Comparison of ENCODE assay signal across 8 cellular contexts in the genomic region with DNA sequence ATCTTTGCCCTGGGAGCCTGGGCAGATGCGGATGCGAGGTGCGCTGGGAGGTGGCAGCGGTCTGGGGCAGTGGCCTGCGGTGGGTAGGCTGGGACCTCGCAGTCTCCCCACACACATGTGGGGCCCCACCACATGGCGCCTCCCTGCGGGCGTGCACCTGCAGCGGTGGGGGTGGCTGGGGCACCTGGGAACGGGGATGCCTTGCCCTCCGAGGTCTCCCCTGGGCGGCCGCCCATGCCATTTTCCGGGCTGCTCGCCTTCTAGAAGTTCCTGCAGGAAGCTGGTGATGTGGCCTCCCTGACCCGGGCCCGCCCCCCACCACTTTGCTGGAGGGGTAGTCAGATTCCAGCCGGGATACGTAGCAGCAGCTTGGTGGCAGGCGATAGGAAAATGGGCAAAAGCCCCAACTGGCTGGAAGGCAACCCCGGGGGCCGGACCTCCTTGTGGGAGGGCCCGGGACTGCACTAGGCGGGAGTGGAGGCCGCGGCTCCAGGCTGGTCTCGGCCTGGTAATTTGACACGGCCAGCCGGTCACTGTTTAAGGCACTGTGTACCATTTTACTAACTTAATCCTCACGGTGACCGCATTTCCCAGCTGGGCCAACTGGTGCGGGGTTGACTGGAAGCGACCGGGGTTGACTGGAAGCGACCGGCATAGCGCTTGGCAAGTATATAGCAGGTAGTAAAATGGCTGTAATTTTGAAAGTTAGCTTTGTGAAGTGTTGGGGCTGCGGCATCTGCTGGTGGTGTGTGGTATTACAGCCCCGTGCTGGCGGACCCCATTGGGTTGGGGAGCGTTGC. TPM values are rescaled to one million over a fixed set of nuclear protein-coding genes. Genes with fewer than 3 reads are reported as not detected.
DNase-seq lines count a peak whose midpoint lies in the region; ATAC-seq, FAIRE-seq and TF ChIP-seq lines count a peak whose summit lies in the region.

No MANE protein-coding gene starts in this region.

- peaks cover 3% of the 10 kb centered on the region for H3K27me3 Mint-ChIP-seq in nephron progenitor cell (ENCODE audit: low read depth, poor library complexity)

- peaks cover 29% of the 10 kb centered on the region for H3K4me1 Mint-ChIP-seq in nephron progenitor cell

- peaks cover 78% of the 10 kb centered on the region for H3K36me3 ChIP-seq in HUES48 (ENCODE audit: control insufficient read depth, insufficient read depth, low read length)
- H3K36me3 ChIP-seq in SU-DHL-6 (ENCODE audit: low read length) = no peaks in the 10 kb centered on the region
- peaks cover 31 to 75% (median 53%) of the 10 kb centered on the region in 4 experiments for H3K36me3 ChIP-seq in H1 (ENCODE audit: control insufficient read depth in 2 of 4, insufficient read depth in 4 of 4, low read length in 3 of 4)

- no peaks in the 10 kb centered on the region for H3F3A ChIP-seq in SU-DHL-6 (ENCODE audit: insufficient read depth)

- peaks cover 9% of the 10 kb centered on the region for H3K79me1 ChIP-seq in H1 (ENCODE audit: low read depth, low read length)

- H3K4ac ChIP-seq in H1 (replicated peaks; ENCODE audit: insufficient read length, low read depth, low read length) = no peak overlapping the region

- POLR2A ChIA-PET in H1 (lab: Charles Lee; ENCODE audit: partially characterized antibody) = interaction anchor here (0.7 to 10.6 kb wide), 23 partner anchors 10 to 143 kb away, joined by 3 to 141 read pairs (median 4); partner anchors contain the start of genes ATP5MC1, IGF2BP1, SNF8 and UBE2Z

- H2BK120ac ChIP-seq in H1 (replicated peaks; ENCODE audit: low read depth, low read length) = no peak overlapping the region

- peaks cover 12% of the 10 kb centered on the region for H3K4me1 ChIP-seq in HUES48 (ENCODE audit: control insufficient read depth, insufficient read depth, low read length)
- peaks cover 2 to 8% (median 5%) of the 10 kb centered on the region in 4 experiments; a peak in 3 of 7 replicates for H3K4me1 ChIP-seq in H1 (replicated peaks in 1 of 4; ENCODE audit: control insufficient read depth in 3 of 4, insufficient read depth in 4 of 4, low read length in 3 of 4)

- no peaks in the 10 kb centered on the region for H3K9me3 Mint-ChIP-seq in nephron progenitor cell

- no peak overlapping the region for H2BK12ac ChIP-seq in H1 (ENCODE audit: low read depth, low read length)

- H3K9me3 ChIP-seq in HUES48 (ENCODE audit: control insufficient read depth, insufficient read depth, low read length) (no peaks in the 10 kb centered on the region), SU-DHL-6 (ENCODE audit: insufficient read depth, low read length) (no peaks in the 10 kb centered on the region), H1 (ENCODE audit: insufficient read depth in 2 of 2, low read depth in 1 of 2, low read length in 1 of 2) (no peaks in the 10 kb centered on the region)

- no peak for ATAC-seq in HG03025 (IDR thresholded peaks at IDR 0.05; ENCODE audit: low FRiP score, unreplicated experiment)
- no peak for ATAC-seq in GM18868 (IDR thresholded peaks at IDR 0.05; ENCODE audit: unreplicated experiment)
- no peak for ATAC-seq in GM18511 (IDR thresholded peaks at IDR 0.05; ENCODE audit: unreplicated experiment)

- H2BK20ac ChIP-seq in H1 (ENCODE audit: low read length) = no peak overlapping the region

- H3K4me3 Mint-ChIP-seq in nephron progenitor cell = no peak overlapping the region

- H3K9ac ChIP-seq in HUES48 (ENCODE audit: low read depth, low read length) (no peak overlapping the region), SU-DHL-6 (ENCODE audit: low read length) (no peak overlapping the region), H1 (replicated peaks in 1 of 4; ENCODE audit: extremely low read depth in 1 of 4, low read depth in 3 of 4, low read length in 3 of 4) (no peak overlapping the region)

- TF ChIP-seq POLR2A in H1 (IDR thresholded peaks at IDR 0.05; ENCODE audit: control extremely low read depth in 1 of 2, low read depth in 2 of 2, low read length in 2 of 2) = no peak; a peak in 1 of 3 replicates

- H2BK5ac ChIP-seq in H1 (ENCODE audit: low read depth, low read length) = no peak overlapping the region

- H3K27ac ChIP-seq in HUES48 (ENCODE audit: low read depth, low read length) = peak overlapping the region; percentile 38
- H3K27ac ChIP-seq in SU-DHL-6 (ENCODE audit: low read depth, low read length) = no peak overlapping the region
- H3K27ac ChIP-seq in H1 (ENCODE audit: low read depth, low read length) = peak overlapping the region; percentile 22; the same call in 1 of the 2 replicates

- H4K20me1 ChIP-seq in SU-DHL-6 (ENCODE audit: low read depth, low read length) (no peaks in the 10 kb centered on the region), H1 (replicated peaks in 1 of 2; ENCODE audit: control insufficient read depth in 1 of 2, insufficient read depth in 2 of 2, low read length in 2 of 2) (peaks cover 0 to 11% of the 10 kb centered on the region in 2 experiments)

- H3K27me3 ChIP-seq in HUES48 (ENCODE audit: control insufficient read depth, insufficient read depth, low read length) (no peaks in the 10 kb centered on the region), SU-DHL-6 (ENCODE audit: low read length) (no peaks in the 10 kb centered on the region), H1 (replicated peaks in 1 of 4; ENCODE audit: control insufficient read depth in 3 of 4, extremely low read depth in 1 of 4, insufficient read depth in 3 of 4, low read length in 3 of 4) (no peaks in the 10 kb centered on the region)

- H4K8ac ChIP-seq in H1 (ENCODE audit: extremely low read depth, insufficient read depth, low read length) = peak overlapping the region; percentile 53

- H2AFZ ChIP-seq in SU-DHL-6 (ENCODE audit: low read depth, low read length, severe bottlenecking) (no peak overlapping the region), H1 (ENCODE audit: low read length) (no peak overlapping the region)

- no peak overlapping the region for H2BK15ac ChIP-seq in H1 (ENCODE audit: low read length)

- H3K79me2 ChIP-seq in SU-DHL-6 (ENCODE audit: insufficient read depth, low read length) (no peaks in the 10 kb centered on the region), H1 (ENCODE audit: control insufficient read depth in 1 of 2, insufficient read depth in 2 of 2, low read length in 2 of 2) (peaks cover 0 to 26% of the 10 kb centered on the region in 2 experiments; a peak in 2 of 4 replicates)

- FAIRE-seq in D721Med (lab: Jason Lieb, UNC) (no peak), H1 (lab: Jason Lieb, UNC) (no peak)

- no peak overlapping the region for H4K91ac ChIP-seq in H1 (replicated peaks; ENCODE audit: insufficient read length, low read length)

- TF ChIP-seq CTCF in D721Med (IDR thresholded peaks at IDR 0.05; ENCODE audit: insufficient read depth, missing control alignments) (peak; percentile 61), SU-DHL-6 (IDR thresholded peaks at IDR 0.05; ENCODE audit: insufficient read depth, low read length, poor library complexity, severe bottlenecking) (peak; percentile 78), H1 (IDR thresholded peaks at IDR 0.05; ENCODE audit: control extremely low read depth in 1 of 3, insufficient read depth in 1 of 3, low read depth in 1 of 3, low read length in 3 of 3) (peak; percentile 70 to 88 (median 79)), nephron progenitor cell (IDR thresholded peaks at IDR 0.05) (peak; percentile 80)

- 70% methylated on average over 40 of the region's 42 CpGs; no CpG with 5 or more reads in 1 of the 2 experiments for WGBS in H1 (ENCODE audit: extremely low coverage in 1 of 2, insufficient coverage in 1 of 2, insufficient read length in 1 of 2, insufficient replicate concordance in 2 of 2, low coverage in 1 of 2, low lambda C conversion rate in 2 of 2, missing lambda C conversion rate in 1 of 2), 2 experiments

- H3K4me3 ChIP-seq in HUES48 (ENCODE audit: low read depth, low read length) (no peak overlapping the region), SU-DHL-6 (ENCODE audit: insufficient read depth, low read length, poor library complexity, severe bottlenecking) (no peak overlapping the region), H1 (ENCODE audit: extremely low read depth in 1 of 4, insufficient read depth in 2 of 4, low read depth in 3 of 4, low read length in 4 of 4) (no peak overlapping the region)

- H4K5ac ChIP-seq in H1 (ENCODE audit: insufficient read length, low read depth, low read length) = no peak overlapping the region

- H3K36me3 Mint-ChIP-seq in nephron progenitor cell (ENCODE audit: low read depth) = peaks cover 73% of the 10 kb centered on the region

- no peaks in the 10 kb centered on the region for H3K23me2 ChIP-seq in H1 (ENCODE audit: low read depth, low read length)

- DNase-seq in D721Med (ENCODE audit: insufficient read length, low spot score) = no peak
- DNase-seq in H1 (ENCODE audit: low read depth in 1 of 2, low spot score in 2 of 2) = peak in 1 of 2 experiments; percentile 91
- DNase-seq in nephron progenitor cell = peak; percentile 80

- no peak overlapping the region for H2AK5ac ChIP-seq in H1 (ENCODE audit: low read depth, low read length)

- H3K56ac ChIP-seq in H1 (replicated peaks; ENCODE audit: insufficient read length, low read depth, low read length) = no peak overlapping the region

- CTCF ChIA-PET in H1 (lab: Charles Lee; ENCODE audit: partially characterized antibody) = interaction anchor here (0.8 to 10.6 kb wide), 40 partner anchors 8 to 399 kb away, joined by 3 to 222 read pairs (median 7); partner anchors contain the start of genes ATP5MC1, IGF2BP1, SNF8 and UBE2Z

- H3K18ac ChIP-seq in H1 (ENCODE audit: extremely low read depth, low read length) = no peak overlapping the region

- peak overlapping the region; percentile 87 for H3K27ac Mint-ChIP-seq in nephron progenitor cell

- no peak; a peak in 1 of 3 replicates for TF ChIP-seq EP300 in H1 (IDR thresholded peaks at IDR 0.05; ENCODE audit: borderline replicate concordance in 1 of 2, low read depth in 2 of 2, low read length in 2 of 2)

- H3K14ac ChIP-seq in H1 (ENCODE audit: insufficient read length) = no peak overlapping the region

- no peak overlapping the region for H3K23ac ChIP-seq in H1 (ENCODE audit: insufficient read length)

- no peaks in the 10 kb centered on the region for H3K9me2 ChIP-seq in SU-DHL-6 (replicated peaks; ENCODE audit: insufficient read depth, low read length)

- H3K4me2 ChIP-seq in SU-DHL-6 (ENCODE audit: low read depth, low read length, poor library complexity, severe bottlenecking) (no peak overlapping the region), H1 (ENCODE audit: insufficient read depth in 1 of 2, low read depth in 2 of 2, low read length in 2 of 2) (peak overlapping the region in 1 of 2 experiments; percentile 0; a peak in 1 of 4 replicates)

- TF ChIP-seq RAD21 in H1 (IDR thresholded peaks at IDR 0.05 in 1 of 2, conservative IDR thresholded peaks at IDR 0.05 in 1 of 2; ENCODE audit: low read depth in 2 of 2, low read length in 2 of 2) = peak; percentile 64 to 70

RNA-seq across cellular contexts. Expression of gene IGF2BP1, which starts 38.5 kb away (rescaled TPM):
- total RNA-seq in H1 (2021; fragmentation: NEBNext Ultra II Directional; extraction: Animal tissue kit (Norgen Biotek cat#: 25700)) = 487 and 513 TPM in 2 replicates
- polyA plus RNA-seq in H1 (2011; rRNA removed) = 41.6 and 92.2 TPM in 2 replicates
- polyA plus RNA-seq in H1 (2011; cell fraction: cytosol; rRNA removed) = 61.5 TPM
- 133 TPM for polyA plus RNA-seq in H1 (2011; cell fraction: nucleus; rRNA removed)
- polyA plus RNA-seq in H1 (2012, experiment 1 of 2) = 99.0 to 129 TPM (median 117 TPM) in 4 replicates
- polyA plus RNA-seq in H1 (2012, experiment 2 of 2) = 51.1 TPM
- 101 TPM for polyA plus RNA-seq in H1 (2013, experiment 1 of 2)
- 103 TPM for polyA plus RNA-seq in H1 (2013, experiment 2 of 2)
- 125 and 134 TPM in 2 replicates for polyA minus RNA-seq in H1 (2011; rRNA and poly(A)+ RNA removed)
- polyA minus RNA-seq in H1 (2011; cell fraction: cytosol; rRNA and poly(A)+ RNA removed) = 145 TPM
- polyA minus RNA-seq in H1 (2011; cell fraction: nucleus; rRNA and poly(A)+ RNA removed) = 95.5 TPM
